24 cellular contexts compared by ENCODE assay signal in genomic region chr11:61635787-61636186, GRCh38. TPM values are rescaled to one million over a fixed set of nuclear protein-coding genes. Genes with fewer than 3 reads are reported as not detected.
"Had no signal": no experiment of that assay in that cellular context is flagged by ENCODE, and none has a peak within 500 bp of the region (broad histone marks: within the 10 kb centered on the region; RNA-seq: fewer than 3 reads in every experiment).

No MANE protein-coding gene starts in this region.

- H3K27ac Mint-ChIP-seq: activated CD4-positive, alpha-beta T cell treated with anti-CD3 and anti-CD28 coated beads, Interleukin-2, amount 10 ng/mL, durations not matched to agents 7 days and 5 days; activated CD8-positive, alpha-beta memory T cell treated with anti-CD3 and anti-CD28 coated beads, Interleukin-2, amount 10 ng/mL, durations not matched to agents 7 days and 5 days; activated CD8-positive, alpha-beta T cell treated with anti-CD3 and anti-CD28 coated beads for 36 hours; activated naive CD4-positive, alpha-beta T cell treated with anti-CD3 and anti-CD28 coated beads, Interleukin-2, amount 50 U/mL, for 24 hours; activated T-helper 1 cell treated with anti-CD3 and anti-CD28 coated beads, Interleukin-12 subunit alpha, Interleukin-12 subunit beta, Interleukin-2, Interleukin-4 antibody, amounts not matched to agents 30 ng/mL and 10 ng/mL and 1 ng/mL, durations not matched to agents 14 hours and 24 hours and 36 hours; immature natural killer cell; naive thymus-derived CD8-positive, alpha-beta T cell; progenitor cell of endocrine pancreas; stimulated activated naive B cell treated with anti-CD40 and anti-IgM and Interleukin-4, amounts not matched to agents 10 μg/mL and 1 μg/mL and 100 μg/mL, for 72 hours had no signal

- ATAC-seq: activated CD8-positive, alpha-beta memory T cell treated with anti-CD3 and anti-CD28 coated beads, Interleukin-2, amount 10 ng/mL, durations not matched to agents 7 days and 5 days; activated CD8-positive, alpha-beta T cell treated with anti-CD3 and anti-CD28 coated beads for 36 hours; foreskin keratinocyte; left lung; naive thymus-derived CD8-positive, alpha-beta T cell; stimulated activated naive B cell treated with anti-CD40 and anti-IgM and Interleukin-4, amounts not matched to agents 10 μg/mL and 1 μg/mL and 100 μg/mL, for 72 hours had no signal

- DNase-seq: activated CD4-positive, alpha-beta T cell treated with anti-CD3 and anti-CD28 coated beads, Interleukin-2, amount 10 ng/mL, durations not matched to agents 7 days and 5 days; activated CD4-positive, CD25-positive, alpha-beta regulatory T cell treated with anti-CD3 and anti-CD28 coated beads, Interleukin-2, amount 50 U/mL, for 72 hours; activated CD8-positive, alpha-beta memory T cell treated with anti-CD3 and anti-CD28 coated beads, Interleukin-2, amount 10 ng/mL, durations not matched to agents 7 days and 5 days; activated CD8-positive, alpha-beta T cell treated with anti-CD3 and anti-CD28 coated beads for 36 hours; activated gamma-delta T cell; activated T-cell treated with anti-CD3 and anti-CD28 coated beads for 4 hours; aorta; brain microvascular endothelial cell; central memory CD4-positive, alpha-beta T cell; dermis blood vessel endothelial cell; effector memory CD4-positive, alpha-beta T cell; foreskin keratinocyte; immature natural killer cell; left lung; naive thymus-derived CD8-positive, alpha-beta T cell; retina; stimulated activated CD4-positive, alpha-beta T cell treated with anti-CD3 and anti-CD28 coated beads, Interleukin-2, amount 100 ng/mL, for 48 hours; stimulated activated CD8-positive, alpha-beta memory T cell treated with anti-CD3 and anti-CD28 coated beads, Interleukin-4, amount 100 ng/mL, for 48 hours; stimulated activated naive B cell treated with anti-CD40 and anti-IgM and Interleukin-4, amounts not matched to agents 10 μg/mL and 1 μg/mL and 100 μg/mL, for 72 hours; transverse colon had no signal

- H3K4me1 Mint-ChIP-seq: activated CD4-positive, alpha-beta T cell treated with anti-CD3 and anti-CD28 coated beads, Interleukin-2, amount 10 ng/mL, durations not matched to agents 7 days and 5 days; activated CD8-positive, alpha-beta memory T cell treated with anti-CD3 and anti-CD28 coated beads, Interleukin-2, amount 10 ng/mL, durations not matched to agents 7 days and 5 days; activated naive CD4-positive, alpha-beta T cell treated with anti-CD3 and anti-CD28 coated beads, Interleukin-2, amount 50 U/mL, for 24 hours; immature natural killer cell; naive thymus-derived CD8-positive, alpha-beta T cell; stimulated activated naive B cell treated with anti-CD40 and anti-IgM and Interleukin-4, amounts not matched to agents 10 μg/mL and 1 μg/mL and 100 μg/mL, for 72 hours had no signal

- H3K27me3 Mint-ChIP-seq: activated CD4-positive, alpha-beta T cell treated with anti-CD3 and anti-CD28 coated beads, Interleukin-2, amount 10 ng/mL, durations not matched to agents 7 days and 5 days; activated naive CD4-positive, alpha-beta T cell treated with anti-CD3 and anti-CD28 coated beads, Interleukin-2, amount 50 U/mL, for 24 hours; progenitor cell of endocrine pancreas had no signal

- H3K4me3 Mint-ChIP-seq: activated CD4-positive, alpha-beta T cell treated with anti-CD3 and anti-CD28 coated beads, Interleukin-2, amount 10 ng/mL, durations not matched to agents 7 days and 5 days; activated CD8-positive, alpha-beta memory T cell treated with anti-CD3 and anti-CD28 coated beads, Interleukin-2, amount 10 ng/mL, durations not matched to agents 7 days and 5 days; activated CD8-positive, alpha-beta T cell treated with anti-CD3 and anti-CD28 coated beads for 36 hours; activated naive CD4-positive, alpha-beta T cell treated with anti-CD3 and anti-CD28 coated beads, Interleukin-2, amount 50 U/mL, for 24 hours; activated T-helper 1 cell treated with anti-CD3 and anti-CD28 coated beads, Interleukin-12 subunit alpha, Interleukin-12 subunit beta, Interleukin-2, Interleukin-4 antibody, amounts not matched to agents 30 ng/mL and 10 ng/mL and 1 ng/mL, durations not matched to agents 14 hours and 24 hours and 36 hours; immature natural killer cell; naive thymus-derived CD8-positive, alpha-beta T cell; neural progenitor cell; stimulated activated naive B cell treated with anti-CD40 and anti-IgM and Interleukin-4, amounts not matched to agents 10 μg/mL and 1 μg/mL and 100 μg/mL, for 72 hours had no signal

- H3K9me3 Mint-ChIP-seq: activated CD4-positive, alpha-beta T cell treated with anti-CD3 and anti-CD28 coated beads, Interleukin-2, amount 10 ng/mL, durations not matched to agents 7 days and 5 days; activated CD8-positive, alpha-beta T cell treated with anti-CD3 and anti-CD28 coated beads for 36 hours; activated naive CD4-positive, alpha-beta T cell treated with anti-CD3 and anti-CD28 coated beads, Interleukin-2, amount 50 U/mL, for 24 hours; activated T-helper 1 cell treated with anti-CD3 and anti-CD28 coated beads, Interleukin-12 subunit alpha, Interleukin-12 subunit beta, Interleukin-2, Interleukin-4 antibody, amounts not matched to agents 30 ng/mL and 10 ng/mL and 1 ng/mL, durations not matched to agents 14 hours and 24 hours and 36 hours; immature natural killer cell; naive thymus-derived CD8-positive, alpha-beta T cell; neural progenitor cell; stimulated activated naive B cell treated with anti-CD40 and anti-IgM and Interleukin-4, amounts not matched to agents 10 μg/mL and 1 μg/mL and 100 μg/mL, for 72 hours had no signal

- H3K36me3 Mint-ChIP-seq: activated CD8-positive, alpha-beta memory T cell treated with anti-CD3 and anti-CD28 coated beads, Interleukin-2, amount 10 ng/mL, durations not matched to agents 7 days and 5 days; activated naive CD4-positive, alpha-beta T cell treated with anti-CD3 and anti-CD28 coated beads, Interleukin-2, amount 50 U/mL, for 24 hours; immature natural killer cell; naive thymus-derived CD8-positive, alpha-beta T cell; neural progenitor cell; stimulated activated naive B cell treated with anti-CD40 and anti-IgM and Interleukin-4, amounts not matched to agents 10 μg/mL and 1 μg/mL and 100 μg/mL, for 72 hours had no signal

RNA-seq across cellular contexts. Expression of gene DAGLA, which starts 44.4 kb away (rescaled TPM):
- total RNA-seq: activated CD8-positive, alpha-beta memory T cell treated with anti-CD3 and anti-CD28 coated beads, Interleukin-2, amount 10 ng/mL, durations not matched to agents 7 days and 5 days had no signal

RNA-seq across cellular contexts. Expression of gene SYT7, which starts 54.9 kb away (rescaled TPM):
- total RNA-seq: activated CD4-positive, alpha-beta T cell treated with anti-CD3 and anti-CD28 coated beads, Interleukin-2, amount 10 ng/mL, durations not matched to agents 7 days and 5 days; activated CD8-positive, alpha-beta memory T cell treated with anti-CD3 and anti-CD28 coated beads, Interleukin-2, amount 10 ng/mL, durations not matched to agents 7 days and 5 days; activated CD8-positive, alpha-beta T cell treated with anti-CD3 and anti-CD28 coated beads for 36 hours; naive thymus-derived CD8-positive, alpha-beta T cell had no signal
